ENCODE assay signal across 18 cellular contexts in the genomic region with DNA sequence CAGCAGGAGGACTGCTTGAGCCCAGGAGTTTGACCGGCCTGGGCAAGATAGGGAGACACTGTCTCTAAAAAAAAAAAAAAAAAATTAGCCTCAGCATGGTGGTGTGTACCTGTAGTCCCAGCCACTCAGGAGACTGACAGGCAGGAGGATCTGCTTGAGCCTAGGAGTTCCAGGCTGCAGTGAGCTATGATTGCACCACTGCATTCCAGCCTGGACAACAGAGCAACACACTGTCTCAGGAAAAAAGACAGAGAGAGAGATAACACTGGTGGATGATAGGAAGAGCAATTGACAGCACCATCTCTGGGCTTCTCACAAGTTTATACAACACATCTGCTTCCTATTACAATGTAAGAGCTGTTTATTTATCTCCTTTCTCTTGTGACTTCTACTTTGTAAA. TPM values are rescaled to one million over a fixed set of nuclear protein-coding genes. Genes with fewer than 3 reads are reported as not detected.
DNase-seq lines count a peak whose midpoint lies in the region; ATAC-seq and TF ChIP-seq lines count a peak whose summit lies in the region.
"Had no signal": no experiment of that assay in that cellular context is flagged by ENCODE, and none has a peak within 500 bp of the region (broad histone marks: within the 10 kb centered on the region; RNA-seq: fewer than 3 reads in every experiment).

No MANE protein-coding gene starts in this region.

- H3K9me3 ChIP-seq in OCI-LY7 (ENCODE audit: low read length) = no peaks in the 10 kb centered on the region

- no peak overlapping the region for H3K4me2 ChIP-seq in OCI-LY7 (ENCODE audit: low read length)

- H3K4me3 Mint-ChIP-seq in T-helper 1 cell treated with Interleukin-12 subunit alpha and Interleukin-12 subunit beta and Interleukin-4 antibody, amounts not matched to agents 30 μg/mL and 1 μg/mL, for 36 hours = peak overlapping the region; percentile 41
- peak overlapping the region; percentile 24 to 58 (median 46) for H3K4me3 Mint-ChIP-seq in nephron
- H3K4me3 Mint-ChIP-seq: effector memory CD8-positive, alpha-beta T cell had no signal

- no peaks in the 10 kb centered on the region for H3K9me2 ChIP-seq in OCI-LY7 (ENCODE audit: insufficient read depth, low read length)

- H3K27ac Mint-ChIP-seq in T-helper 1 cell treated with Interleukin-12 subunit alpha and Interleukin-12 subunit beta and Interleukin-4 antibody, amounts not matched to agents 30 μg/mL and 1 μg/mL, for 36 hours = no peak overlapping the region
- H3K27ac Mint-ChIP-seq in nephron = peak overlapping the region; percentile 80 to 90 (median 89)

- H3K27ac ChIP-seq in OCI-LY7 (ENCODE audit: low read depth, low read length, poor library complexity, severe bottlenecking) = no peak overlapping the region

- CTCF ChIA-PET in HEK293T (lab: Yijun Ruan, JAX) = interaction anchor here (0.6 kb wide), 1 partner anchor 16 kb away, joined by 3 read pairs; no protein-coding TSS in a partner anchor
- CTCF ChIA-PET in OCI-LY7 (lab: Charles Lee; ENCODE audit: unreplicated experiment) = no interaction called here

- peaks cover 22% of the 10 kb centered on the region; the same call in 1 of the 2 replicates for H3K79me2 ChIP-seq in OCI-LY7 (ENCODE audit: insufficient read depth, low read depth, low read length)

- POLR2A ChIA-PET in HEK293T (lab: Yijun Ruan, JAX) (no interaction called here), OCI-LY7 (lab: Charles Lee) (interaction anchor here (0.7 to 4.1 kb wide), 4 partner anchors 23 to 598 kb away, joined by 3 to 30 read pairs (median 6); partner anchors contain the start of genes GMEB1 and YTHDF2)

- H3K27me3 Mint-ChIP-seq in T-helper 1 cell treated with Interleukin-12 subunit alpha and Interleukin-12 subunit beta and Interleukin-4 antibody, amounts not matched to agents 30 μg/mL and 1 μg/mL, for 36 hours (ENCODE audit: low read depth) = peaks cover 5% of the 10 kb centered on the region
- H3K27me3 Mint-ChIP-seq in nephron (ENCODE audit: low read depth) = no peaks in the 10 kb centered on the region
- H3K27me3 Mint-ChIP-seq: effector memory CD8-positive, alpha-beta T cell had no signal

- peaks cover 44% of the 10 kb centered on the region for H3K4me1 ChIP-seq in OCI-LY7 (ENCODE audit: insufficient read depth, low read length, poor library complexity, severe bottlenecking)

- peaks cover 36% of the 10 kb centered on the region for H3K4me1 Mint-ChIP-seq in T-helper 1 cell treated with Interleukin-12 subunit alpha and Interleukin-12 subunit beta and Interleukin-4 antibody, amounts not matched to agents 30 μg/mL and 1 μg/mL, for 36 hours (ENCODE audit: low read depth)
- peaks cover 48% of the 10 kb centered on the region for H3K4me1 Mint-ChIP-seq in nephron

- no peaks in the 10 kb centered on the region for H4K20me1 ChIP-seq in OCI-LY7 (ENCODE audit: insufficient read depth, low read length)

- TF ChIP-seq CTCF in nephron (IDR thresholded peaks at IDR 0.05; ENCODE audit: unreplicated experiment in 3 of 3) = no peak
- TF ChIP-seq CTCF in OCI-LY7 (conservative IDR thresholded peaks at IDR 0.05; ENCODE audit: low read length) = no peak

- DNase-seq in T-helper 1 cell (no peak), HEK293T (ENCODE audit: extremely low spot score) (no peak), amniotic epithelial cell (ENCODE audit: low read depth) (peak; percentile 80), NCI-H2107 (lab: John Stamatoyannopoulos, UW) (no peak), OCI-LY7 (ENCODE audit: low spot score) (no peak)
- DNase-seq: 8988T; activated T-cell treated with anti-CD3 and anti-CD28 coated beads for 4 hours; Calu3; effector memory CD8-positive, alpha-beta T cell; head of caudate nucleus; Kasumi-1; NCI-H1694; SHP77 treated with DMSO at 0.1 percent for 48 hours had no signal

- H3K4me3 ChIP-seq in OCI-LY7 (ENCODE audit: low read depth, low read length, poor library complexity, severe bottlenecking) = no peak overlapping the region

- peaks cover 3% of the 10 kb centered on the region for H3K36me3 Mint-ChIP-seq in T-helper 1 cell treated with Interleukin-12 subunit alpha and Interleukin-12 subunit beta and Interleukin-4 antibody, amounts not matched to agents 30 μg/mL and 1 μg/mL, for 36 hours (ENCODE audit: low read depth)
- no peaks in the 10 kb centered on the region for H3K36me3 Mint-ChIP-seq in nephron (ENCODE audit: low read depth)

- H3K36me3 ChIP-seq in OCI-LY7 (ENCODE audit: insufficient read depth, low read length) = no peaks in the 10 kb centered on the region

- BruUV-seq in OCI-LY7 (replicated peaks; lab: Mats Ljungman, UMichigan) = no TSS peak

- intact Hi-C loops in OCI-LY7 (cut with micrococcal nuclease; ENCODE audit: unreplicated experiment) = loop anchor here (10.0 kb wide), 1 partner anchor 571 kb away; no protein-coding TSS in a partner anchor

- no peaks in the 10 kb centered on the region for H3K9me3 Mint-ChIP-seq in T-helper 1 cell treated with Interleukin-12 subunit alpha and Interleukin-12 subunit beta and Interleukin-4 antibody, amounts not matched to agents 30 μg/mL and 1 μg/mL, for 36 hours
- no peaks in the 10 kb centered on the region for H3K9me3 Mint-ChIP-seq in nephron
- H3K9me3 Mint-ChIP-seq: effector memory CD8-positive, alpha-beta T cell had no signal

- H2AFZ ChIP-seq in OCI-LY7 (ENCODE audit: low read length) = no peak overlapping the region

- no peak for ATAC-seq in HG03565 (IDR thresholded peaks at IDR 0.05; ENCODE audit: unreplicated experiment)
- ATAC-seq: effector memory CD8-positive, alpha-beta T cell had no signal

TF ChIP-seq in HEK293T, 16 proteins besides CTCF, POLR2A, EP300 and RAD21:
- TF ChIP-seq BHLHE40 (IDR thresholded peaks at IDR 0.05; ENCODE audit: borderline replicate concordance) (no peak), FOXA1 (IDR thresholded peaks at IDR 0.05) (no peak), ZNF384 (IDR thresholded peaks at IDR 0.05) (no peak), HDGF (IDR thresholded peaks at IDR 0.05; ENCODE audit: borderline replicate concordance) (no peak)
- TF ChIP-seq, protein P1, sequence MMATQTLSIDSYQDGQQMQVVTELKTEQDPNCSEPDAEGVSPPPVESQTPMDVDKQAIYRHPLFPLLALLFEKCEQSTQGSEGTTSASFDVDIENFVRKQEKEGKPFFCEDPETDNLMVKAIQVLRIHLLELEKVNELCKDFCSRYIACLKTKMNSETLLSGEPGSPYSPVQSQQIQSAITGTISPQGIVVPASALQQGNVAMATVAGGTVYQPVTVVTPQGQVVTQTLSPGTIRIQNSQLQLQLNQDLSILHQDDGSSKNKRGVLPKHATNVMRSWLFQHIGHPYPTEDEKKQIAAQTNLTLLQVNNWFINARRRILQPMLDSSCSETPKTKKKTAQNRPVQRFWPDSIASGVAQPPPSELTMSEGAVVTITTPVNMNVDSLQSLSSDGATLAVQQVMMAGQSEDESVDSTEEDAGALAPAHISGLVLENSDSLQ (IDR thresholded peaks at IDR 0.05) = 0 out of 2 replicates have a peak, but pooled peaks have one; percentile 23
TF ChIP-seq in HEK293T: peak in this region for 1.

RNA-seq across cellular contexts. Expression of gene RNU11, which starts 2.4 kb away (rescaled TPM):
- not detected in 2 replicates for total RNA-seq in OCI-LY7 (2014; rRNA removed; shearing (Covaris generic))
- total RNA-seq in OCI-LY7 (2022) = not detected in 2 replicates
- total RNA-seq: Calu3, H4, subcutaneous adipose tissue had no signal

RNA-seq across cellular contexts. Expression of gene TAF12, which starts 3.2 kb away (rescaled TPM):
- 30.1 and 31.0 TPM in 2 replicates for total RNA-seq in OCI-LY7 (2014; rRNA removed; shearing (Covaris generic))
- total RNA-seq in OCI-LY7 (2022) = 32.4 and 34.9 TPM in 2 replicates

RNA-seq across cellular contexts. Expression of gene GMEB1, which starts 22.5 kb away (rescaled TPM):
- 12.5 and 13.0 TPM in 2 replicates for total RNA-seq in OCI-LY7 (2014; rRNA removed; shearing (Covaris generic))
- 22.5 and 25.9 TPM in 2 replicates for total RNA-seq in OCI-LY7 (2022)

RNA-seq across cellular contexts. Expression of gene RAB42, which starts 54.0 kb away (rescaled TPM):
- not detected in 2 replicates for total RNA-seq in OCI-LY7 (2014; rRNA removed; shearing (Covaris generic))
- not detected in 2 replicates for total RNA-seq in OCI-LY7 (2022)
- total RNA-seq: H4 had no signal
